In genomic region chr6:149963462-149964242, GRCh38 we compare ENCODE assay signal across 1 cellular context.
TF ChIP-seq lines count a peak whose summit lies in the region.

Gene ULBP1, plus strand, starts transcription at chr6:149963943. Its CDS starts 107 bp downstream, at chr6:149964050.

TF ChIP-seq in K562, 482 proteins besides CTCF, POLR2A, EP300 and RAD21 (continued from another document and continues in another):
- TF ChIP-seq ZNF316 (IDR thresholded peaks at IDR 0.05) = peak; percentile 72
- TF ChIP-seq NR0B1 (IDR thresholded peaks at IDR 0.05; ENCODE audit: partially characterized antibody) = no peak
- TF ChIP-seq ZFPM2 (CRISPR knock-in tag; IDR thresholded peaks at IDR 0.05) = no peak
- TF ChIP-seq ZBTB34 (CRISPR knock-in tag; IDR thresholded peaks at IDR 0.05) = no peak
- peak; percentile 16; the same call in 1 of the 2 replicates for TF ChIP-seq CC2D1A (IDR thresholded peaks at IDR 0.05)
- peak; percentile 38; the same call in 1 of the 2 replicates for TF ChIP-seq GABPA (tag; conservative IDR thresholded peaks at IDR 0.05; ENCODE audit: low read depth)
- peak; percentile 67; the same call in 1 of the 2 replicates for TF ChIP-seq CBX1 (IDR thresholded peaks at IDR 0.05; ENCODE audit: low read depth)
- no peak for TF ChIP-seq KAT8 (IDR thresholded peaks at IDR 0.05; ENCODE audit: low read depth)
- TF ChIP-seq RCOR1 (IDR thresholded peaks at IDR 0.05; ENCODE audit: borderline replicate concordance in 1 of 2, low read depth in 2 of 2, low read length in 2 of 2) = peak in 1 of 2 experiments; percentile 88; a peak in 2 of 4 replicates
- TF ChIP-seq NONO (IDR thresholded peaks at IDR 0.05; ENCODE audit: low read depth in 2 of 2, low read length in 1 of 2) = peak; percentile 29 to 72; a peak in 1 of 4 replicates
- TF ChIP-seq U2AF2 (optimal IDR thresholded peaks at IDR 0.05; ENCODE audit: low read depth, low read length) = no peak
- no peak for TF ChIP-seq SMARCB1 (IDR thresholded peaks at IDR 0.05; ENCODE audit: insufficient read length, low read depth)
- TF ChIP-seq ZBTB1 (CRISPR knock-in tag; IDR thresholded peaks at IDR 0.05; ENCODE audit: borderline replicate concordance, low read depth) = no peak; the same call in 1 of the 2 replicates
- peak; percentile 71 for TF ChIP-seq USF1 (CRISPR knock-in tag; IDR thresholded peaks at IDR 0.05)
- no peak for TF ChIP-seq ZNF124 (CRISPR knock-in tag; IDR thresholded peaks at IDR 0.05)
- TF ChIP-seq TRIM25 (IDR thresholded peaks at IDR 0.05; ENCODE audit: borderline replicate concordance) = no peak
- TF ChIP-seq XRCC3 (IDR thresholded peaks at IDR 0.05) = no peak
- TF ChIP-seq SIRT6 (IDR thresholded peaks at IDR 0.05; ENCODE audit: low read depth, low read length) = no peak
- TF ChIP-seq NR1H2 (CRISPR knock-in tag; IDR thresholded peaks at IDR 0.05) = 0 out of 2 replicates have a peak, but pooled peaks have one; percentile 16
- no peak for TF ChIP-seq ELK3 (CRISPR knock-in tag; IDR thresholded peaks at IDR 0.05)
- no peak for TF ChIP-seq MCM3 (IDR thresholded peaks at IDR 0.05)
- TF ChIP-seq ZHX1 (conservative IDR thresholded peaks at IDR 0.05; ENCODE audit: low read length) = 0 out of 2 replicates have a peak, but pooled peaks have one; percentile 17
- no peak for TF ChIP-seq ZNF584 (CRISPR knock-in tag; IDR thresholded peaks at IDR 0.05; ENCODE audit: low read depth)
- TF ChIP-seq PURB (CRISPR knock-in tag; IDR thresholded peaks at IDR 0.05; ENCODE audit: low read depth) = no peak
- no peak for TF ChIP-seq FOXO4 (CRISPR knock-in tag; IDR thresholded peaks at IDR 0.05)
- TF ChIP-seq ZNF121 (CRISPR knock-in tag; conservative IDR thresholded peaks at IDR 0.05) = no peak
- TF ChIP-seq ZZZ3 (IDR thresholded peaks at IDR 0.05) = no peak; the same call in 1 of the 2 replicates
- 0 out of 2 replicates have a peak, but pooled peaks have one; percentile 55 for TF ChIP-seq GTF2E2 (tag; IDR thresholded peaks at IDR 0.05)
- peak in 1 of 2 experiments; percentile 85; a peak in 1 of 4 replicates for TF ChIP-seq TEAD1 (CRISPR knock-in tag; IDR thresholded peaks at IDR 0.05)
- no peak for TF ChIP-seq RBM14 (IDR thresholded peaks at IDR 0.05; ENCODE audit: borderline replicate concordance, insufficient read depth, low read depth, low read length)
- TF ChIP-seq ZNF436 (CRISPR knock-in tag; IDR thresholded peaks at IDR 0.05) = no peak
- TF ChIP-seq PCBP1 (IDR thresholded peaks at IDR 0.05; ENCODE audit: low read depth, low read length, poor library complexity, severe bottlenecking) = peak; percentile 88
- TF ChIP-seq ZNF134 (CRISPR knock-in tag; conservative IDR thresholded peaks at IDR 0.05) = no peak
- peak; percentile 99 for TF ChIP-seq ATF3 (IDR thresholded peaks at IDR 0.05)
- TF ChIP-seq ATF3 (CRISPR knock-in tag; conservative IDR thresholded peaks at IDR 0.05) = peak; percentile 99
- TF ChIP-seq RHOXF2B (CRISPR knock-in tag; conservative IDR thresholded peaks at IDR 0.05) = no peak
- no peak for TF ChIP-seq THAP12 (CRISPR knock-in tag; IDR thresholded peaks at IDR 0.05)
- peak; percentile 87 for TF ChIP-seq PHF8 (IDR thresholded peaks at IDR 0.05; ENCODE audit: borderline replicate concordance, low read length)
- no peak for TF ChIP-seq STAT5A (IDR thresholded peaks at IDR 0.05; ENCODE audit: borderline replicate concordance, low read length)
- TF ChIP-seq CREM (IDR thresholded peaks at IDR 0.05; ENCODE audit: low read depth) = peak; percentile 94
- peak; percentile 36 to 76; a peak in 3 of 4 replicates for TF ChIP-seq TRIM24 (IDR thresholded peaks at IDR 0.05)
- peak in 1 of 2 experiments; percentile 96; a peak in 2 of 4 replicates for TF ChIP-seq SRF (CRISPR knock-in tag; IDR thresholded peaks at IDR 0.05)
- peak; percentile 99 for TF ChIP-seq L3MBTL2 (IDR thresholded peaks at IDR 0.05)
- TF ChIP-seq E2F4 (CRISPR knock-in tag; IDR thresholded peaks at IDR 0.05; ENCODE audit: low read depth) = no peak
- TF ChIP-seq NCOA1 (IDR thresholded peaks at IDR 0.05; ENCODE audit: low read depth) = peak; percentile 58; the same call in 1 of the 2 replicates
- TF ChIP-seq HINFP (tag; conservative IDR thresholded peaks at IDR 0.05; ENCODE audit: low read depth) = no peak
- TF ChIP-seq SRSF3 (IDR thresholded peaks at IDR 0.05; ENCODE audit: insufficient read depth, low read length) = no peak
- TF ChIP-seq ZNF512 (tag; IDR thresholded peaks at IDR 0.05) = no peak
